Comparison of ENCODE assay signal across 15 cellular contexts in genomic region chr10:46423550-46423949, GRCh38. TPM values are rescaled to one million over a fixed set of nuclear protein-coding genes. Genes with fewer than 3 reads are reported as not detected.
"Had no signal": no experiment of that assay in that cellular context is flagged by ENCODE, and none has a peak within 500 bp of the region (broad histone marks: within the 10 kb centered on the region; RNA-seq: fewer than 3 reads in every experiment).

No MANE protein-coding gene starts in this region.

RNA-seq across cellular contexts. Expression of gene NPY4R, which starts 42.2 kb away (rescaled TPM):
- total RNA-seq: activated B cell treated with CpG ODN at 0.5 μM for 24 hours; activated CD4-positive, alpha-beta memory T cell treated with anti-CD3 and anti-CD28 coated beads for 36 hours; activated CD4-positive, alpha-beta memory T cell treated with anti-CD3 and anti-CD28 coated beads, Interleukin-2, amount 10 ng/mL, durations not matched to agents 7 days and 5 days; activated CD4-positive, alpha-beta T cell treated with anti-CD3 and anti-CD28 coated beads for 36 hours; activated CD4-positive, alpha-beta T cell treated with anti-CD3 and anti-CD28 coated beads, Interleukin-2, amount 10 ng/mL, durations not matched to agents 24 days and 14 days; activated CD4-positive, alpha-beta T cell treated with anti-CD3 and anti-CD28 coated beads, Interleukin-2, amount 10 ng/mL, durations not matched to agents 7 days and 5 days; activated CD8-positive, alpha-beta memory T cell treated with anti-CD3 and anti-CD28 coated beads for 36 hours; activated CD8-positive, alpha-beta memory T cell treated with anti-CD3 and anti-CD28 coated beads, Interleukin-2, amount 10 ng/mL, durations not matched to agents 7 days and 5 days; activated CD8-positive, alpha-beta T cell treated with anti-CD3 and anti-CD28 coated beads for 36 hours; activated CD8-positive, alpha-beta T cell treated with anti-CD3 and anti-CD28 coated beads, Interleukin-2, amount 10 ng/mL, durations not matched to agents 7 days and 5 days; T-cell; T-helper 1 cell treated with Interleukin-12 subunit alpha and Interleukin-12 subunit beta and Interleukin-4 antibody, amounts not matched to agents 30 ng/mL and 1 ng/mL, for 36 hours; T-helper 17 cell; T-helper 2 cell treated with Interferon-gamma antibody and Interleukin-4, amounts not matched to agents 100 ng/mL and 5 ng/mL, for 36 hours; WTC11 had no signal

RNA-seq across cellular contexts. Expression of gene ANXA8L1, which starts 48.0 kb away (rescaled TPM):
- total RNA-seq: activated B cell treated with CpG ODN at 0.5 μM for 24 hours; activated CD4-positive, alpha-beta memory T cell treated with anti-CD3 and anti-CD28 coated beads for 36 hours; activated CD4-positive, alpha-beta T cell treated with anti-CD3 and anti-CD28 coated beads for 36 hours; activated CD4-positive, alpha-beta T cell treated with anti-CD3 and anti-CD28 coated beads, Interleukin-2, amount 10 ng/mL, durations not matched to agents 24 days and 14 days; activated CD8-positive, alpha-beta memory T cell treated with anti-CD3 and anti-CD28 coated beads for 36 hours; activated CD8-positive, alpha-beta T cell treated with anti-CD3 and anti-CD28 coated beads for 36 hours; activated CD8-positive, alpha-beta T cell treated with anti-CD3 and anti-CD28 coated beads, Interleukin-2, amount 10 ng/mL, durations not matched to agents 7 days and 5 days; T-cell; T-helper 17 cell; WTC11 had no signal
